Comparison of ENCODE assay signal across 1 cellular context in the genomic region with DNA sequence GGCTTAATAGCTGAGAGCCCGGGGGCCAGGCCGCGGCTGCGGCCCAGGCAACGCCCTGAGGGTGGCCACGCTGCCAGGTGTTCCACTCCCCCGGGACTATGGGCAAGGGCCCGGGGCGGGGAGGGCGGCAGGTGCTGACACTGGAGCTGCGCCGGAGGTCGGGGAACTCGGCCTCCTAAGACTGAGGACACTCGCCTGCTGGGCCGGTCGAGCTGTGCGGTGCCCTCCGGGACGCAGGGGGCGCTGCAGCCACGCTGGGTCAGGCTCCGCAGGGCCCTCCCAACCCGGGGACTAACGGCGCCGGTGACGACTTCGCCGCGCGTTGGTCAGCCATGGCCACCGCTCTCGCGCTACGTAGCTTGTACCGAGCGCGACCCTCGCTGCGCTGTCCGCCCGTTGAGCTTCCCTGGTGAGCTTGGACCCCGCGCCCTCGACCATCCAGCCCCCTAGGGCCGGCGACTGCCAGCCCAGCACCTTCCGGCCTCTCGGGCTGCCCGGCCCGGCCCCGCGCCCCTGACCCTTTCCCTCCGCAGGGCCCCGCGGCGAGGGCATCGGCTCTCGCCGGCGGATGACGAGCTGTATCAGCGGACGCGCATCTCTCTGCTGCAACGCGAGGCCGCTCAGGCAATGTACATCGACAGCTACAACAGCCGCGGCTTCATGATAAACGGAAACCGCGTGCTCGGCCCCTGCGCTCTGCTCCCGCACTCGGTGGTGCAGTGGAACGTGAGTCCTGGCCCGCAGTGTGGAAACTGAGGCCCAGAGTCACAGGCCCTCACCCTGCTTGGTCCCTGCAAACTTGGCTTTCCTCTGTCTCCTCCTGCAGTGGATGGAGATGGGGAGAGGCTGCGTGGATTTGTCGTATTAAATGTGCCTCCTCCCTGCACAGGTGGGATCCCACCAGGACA.
TF ChIP-seq lines count a peak whose summit lies in the region.

A gene with protein sequence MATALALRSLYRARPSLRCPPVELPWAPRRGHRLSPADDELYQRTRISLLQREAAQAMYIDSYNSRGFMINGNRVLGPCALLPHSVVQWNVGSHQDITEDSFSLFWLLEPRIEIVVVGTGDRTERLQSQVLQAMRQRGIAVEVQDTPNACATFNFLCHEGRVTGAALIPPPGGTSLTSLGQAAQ (plus strand): TSS at position 309 of the 908 bp plus-strand sequence. CDS start 24 bp downstream, at position 333.

TF ChIP-seq in K562, 482 proteins besides CTCF, POLR2A, EP300 and RAD21 (continued from another document and continues in another):
- TF ChIP-seq, protein P1, sequence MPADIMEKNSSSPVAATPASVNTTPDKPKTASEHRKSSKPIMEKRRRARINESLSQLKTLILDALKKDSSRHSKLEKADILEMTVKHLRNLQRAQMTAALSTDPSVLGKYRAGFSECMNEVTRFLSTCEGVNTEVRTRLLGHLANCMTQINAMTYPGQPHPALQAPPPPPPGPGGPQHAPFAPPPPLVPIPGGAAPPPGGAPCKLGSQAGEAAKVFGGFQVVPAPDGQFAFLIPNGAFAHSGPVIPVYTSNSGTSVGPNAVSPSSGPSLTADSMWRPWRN (IDR thresholded peaks at IDR 0.05; ENCODE audit: low read depth), result no peak
- TF ChIP-seq ZC3H11A (IDR thresholded peaks at IDR 0.05; ENCODE audit: low read depth, low read length) (no peak), MCM2 (IDR thresholded peaks at IDR 0.05; ENCODE audit: low read depth) (no peak), BCL6 (CRISPR knock-in tag; IDR thresholded peaks at IDR 0.05) (no peak), MCM3 (IDR thresholded peaks at IDR 0.05) (no peak), ZNF76 (CRISPR knock-in tag; IDR thresholded peaks at IDR 0.05; ENCODE audit: borderline replicate concordance) (no peak), ERF (CRISPR knock-in tag; IDR thresholded peaks at IDR 0.05) (no peak), RHOXF2B (CRISPR knock-in tag; conservative IDR thresholded peaks at IDR 0.05) (no peak), CBX5 (IDR thresholded peaks at IDR 0.05; ENCODE audit: borderline replicate concordance, low read depth) (no peak), SRSF3 (IDR thresholded peaks at IDR 0.05; ENCODE audit: insufficient read depth, low read length) (no peak), ZNF23 (CRISPR knock-in tag; IDR thresholded peaks at IDR 0.05) (no peak), RB1 (IDR thresholded peaks at IDR 0.05; ENCODE audit: low read depth) (peak; percentile 72), ELF2 (CRISPR knock-in tag; IDR thresholded peaks at IDR 0.05) (no peak), CSDE1 (IDR thresholded peaks at IDR 0.05) (no peak), MECOM (CRISPR knock-in tag; IDR thresholded peaks at IDR 0.05) (no peak), ZNF408 (CRISPR knock-in tag; IDR thresholded peaks at IDR 0.05; ENCODE audit: low read depth) (no peak), EP400 (IDR thresholded peaks at IDR 0.05) (peak; percentile 84), ZNF140 (CRISPR knock-in tag; IDR thresholded peaks at IDR 0.05) (no peak), CBX8 (IDR thresholded peaks at IDR 0.05; ENCODE audit: borderline replicate concordance, extremely low read depth, low read depth, low read length, poor library complexity, severe bottlenecking) (no peak), CHCHD3 (CRISPR knock-in tag; IDR thresholded peaks at IDR 0.05) (no peak), GABPB1 (CRISPR knock-in tag; IDR thresholded peaks at IDR 0.05) (peak; percentile 55; the same call in 1 of the 2 replicates), NEUROD1 (IDR thresholded peaks at IDR 0.05; ENCODE audit: borderline replicate concordance, low read depth, low read length, partially characterized antibody) (no peak)
- TF ChIP-seq, protein P2, sequence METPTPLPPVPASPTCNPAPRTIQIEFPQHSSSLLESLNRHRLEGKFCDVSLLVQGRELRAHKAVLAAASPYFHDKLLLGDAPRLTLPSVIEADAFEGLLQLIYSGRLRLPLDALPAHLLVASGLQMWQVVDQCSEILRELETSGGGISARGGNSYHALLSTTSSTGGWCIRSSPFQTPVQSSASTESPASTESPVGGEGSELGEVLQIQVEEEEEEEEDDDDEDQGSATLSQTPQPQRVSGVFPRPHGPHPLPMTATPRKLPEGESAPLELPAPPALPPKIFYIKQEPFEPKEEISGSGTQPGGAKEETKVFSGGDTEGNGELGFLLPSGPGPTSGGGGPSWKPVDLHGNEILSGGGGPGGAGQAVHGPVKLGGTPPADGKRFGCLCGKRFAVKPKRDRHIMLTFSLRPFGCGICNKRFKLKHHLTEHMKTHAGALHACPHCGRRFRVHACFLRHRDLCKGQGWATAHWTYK (CRISPR knock-in tag; IDR thresholded peaks at IDR 0.05), result 0 out of 2 replicates have a peak, but pooled peaks have one; percentile 13
- TF ChIP-seq, protein P3, sequence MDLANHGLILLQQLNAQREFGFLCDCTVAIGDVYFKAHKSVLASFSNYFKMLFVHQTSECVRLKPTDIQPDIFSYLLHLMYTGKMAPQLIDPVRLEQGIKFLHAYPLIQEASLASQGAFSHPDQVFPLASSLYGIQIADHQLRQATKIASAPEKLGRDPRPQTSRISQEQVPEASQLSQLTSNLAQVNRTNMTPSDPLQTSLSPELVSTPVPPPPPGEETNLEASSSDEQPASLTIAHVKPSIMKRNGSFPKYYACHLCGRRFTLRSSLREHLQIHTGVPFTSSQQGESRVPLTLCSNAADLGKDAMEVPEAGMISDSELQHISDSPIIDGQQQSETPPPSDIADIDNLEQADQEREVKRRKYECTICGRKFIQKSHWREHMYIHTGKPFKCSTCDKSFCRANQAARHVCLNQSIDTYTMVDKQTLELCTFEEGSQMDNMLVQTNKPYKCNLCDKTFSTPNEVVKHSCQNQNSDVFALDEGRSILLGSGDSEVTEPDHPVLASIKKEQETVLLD (IDR thresholded peaks at IDR 0.05), result no peak
- TF ChIP-seq, protein P4, sequence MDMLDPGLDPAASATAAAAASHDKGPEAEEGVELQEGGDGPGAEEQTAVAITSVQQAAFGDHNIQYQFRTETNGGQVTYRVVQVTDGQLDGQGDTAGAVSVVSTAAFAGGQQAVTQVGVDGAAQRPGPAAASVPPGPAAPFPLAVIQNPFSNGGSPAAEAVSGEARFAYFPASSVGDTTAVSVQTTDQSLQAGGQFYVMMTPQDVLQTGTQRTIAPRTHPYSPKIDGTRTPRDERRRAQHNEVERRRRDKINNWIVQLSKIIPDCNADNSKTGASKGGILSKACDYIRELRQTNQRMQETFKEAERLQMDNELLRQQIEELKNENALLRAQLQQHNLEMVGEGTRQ (CRISPR knock-in tag; IDR thresholded peaks at IDR 0.05), result no peak
- TF ChIP-seq, protein P5, sequence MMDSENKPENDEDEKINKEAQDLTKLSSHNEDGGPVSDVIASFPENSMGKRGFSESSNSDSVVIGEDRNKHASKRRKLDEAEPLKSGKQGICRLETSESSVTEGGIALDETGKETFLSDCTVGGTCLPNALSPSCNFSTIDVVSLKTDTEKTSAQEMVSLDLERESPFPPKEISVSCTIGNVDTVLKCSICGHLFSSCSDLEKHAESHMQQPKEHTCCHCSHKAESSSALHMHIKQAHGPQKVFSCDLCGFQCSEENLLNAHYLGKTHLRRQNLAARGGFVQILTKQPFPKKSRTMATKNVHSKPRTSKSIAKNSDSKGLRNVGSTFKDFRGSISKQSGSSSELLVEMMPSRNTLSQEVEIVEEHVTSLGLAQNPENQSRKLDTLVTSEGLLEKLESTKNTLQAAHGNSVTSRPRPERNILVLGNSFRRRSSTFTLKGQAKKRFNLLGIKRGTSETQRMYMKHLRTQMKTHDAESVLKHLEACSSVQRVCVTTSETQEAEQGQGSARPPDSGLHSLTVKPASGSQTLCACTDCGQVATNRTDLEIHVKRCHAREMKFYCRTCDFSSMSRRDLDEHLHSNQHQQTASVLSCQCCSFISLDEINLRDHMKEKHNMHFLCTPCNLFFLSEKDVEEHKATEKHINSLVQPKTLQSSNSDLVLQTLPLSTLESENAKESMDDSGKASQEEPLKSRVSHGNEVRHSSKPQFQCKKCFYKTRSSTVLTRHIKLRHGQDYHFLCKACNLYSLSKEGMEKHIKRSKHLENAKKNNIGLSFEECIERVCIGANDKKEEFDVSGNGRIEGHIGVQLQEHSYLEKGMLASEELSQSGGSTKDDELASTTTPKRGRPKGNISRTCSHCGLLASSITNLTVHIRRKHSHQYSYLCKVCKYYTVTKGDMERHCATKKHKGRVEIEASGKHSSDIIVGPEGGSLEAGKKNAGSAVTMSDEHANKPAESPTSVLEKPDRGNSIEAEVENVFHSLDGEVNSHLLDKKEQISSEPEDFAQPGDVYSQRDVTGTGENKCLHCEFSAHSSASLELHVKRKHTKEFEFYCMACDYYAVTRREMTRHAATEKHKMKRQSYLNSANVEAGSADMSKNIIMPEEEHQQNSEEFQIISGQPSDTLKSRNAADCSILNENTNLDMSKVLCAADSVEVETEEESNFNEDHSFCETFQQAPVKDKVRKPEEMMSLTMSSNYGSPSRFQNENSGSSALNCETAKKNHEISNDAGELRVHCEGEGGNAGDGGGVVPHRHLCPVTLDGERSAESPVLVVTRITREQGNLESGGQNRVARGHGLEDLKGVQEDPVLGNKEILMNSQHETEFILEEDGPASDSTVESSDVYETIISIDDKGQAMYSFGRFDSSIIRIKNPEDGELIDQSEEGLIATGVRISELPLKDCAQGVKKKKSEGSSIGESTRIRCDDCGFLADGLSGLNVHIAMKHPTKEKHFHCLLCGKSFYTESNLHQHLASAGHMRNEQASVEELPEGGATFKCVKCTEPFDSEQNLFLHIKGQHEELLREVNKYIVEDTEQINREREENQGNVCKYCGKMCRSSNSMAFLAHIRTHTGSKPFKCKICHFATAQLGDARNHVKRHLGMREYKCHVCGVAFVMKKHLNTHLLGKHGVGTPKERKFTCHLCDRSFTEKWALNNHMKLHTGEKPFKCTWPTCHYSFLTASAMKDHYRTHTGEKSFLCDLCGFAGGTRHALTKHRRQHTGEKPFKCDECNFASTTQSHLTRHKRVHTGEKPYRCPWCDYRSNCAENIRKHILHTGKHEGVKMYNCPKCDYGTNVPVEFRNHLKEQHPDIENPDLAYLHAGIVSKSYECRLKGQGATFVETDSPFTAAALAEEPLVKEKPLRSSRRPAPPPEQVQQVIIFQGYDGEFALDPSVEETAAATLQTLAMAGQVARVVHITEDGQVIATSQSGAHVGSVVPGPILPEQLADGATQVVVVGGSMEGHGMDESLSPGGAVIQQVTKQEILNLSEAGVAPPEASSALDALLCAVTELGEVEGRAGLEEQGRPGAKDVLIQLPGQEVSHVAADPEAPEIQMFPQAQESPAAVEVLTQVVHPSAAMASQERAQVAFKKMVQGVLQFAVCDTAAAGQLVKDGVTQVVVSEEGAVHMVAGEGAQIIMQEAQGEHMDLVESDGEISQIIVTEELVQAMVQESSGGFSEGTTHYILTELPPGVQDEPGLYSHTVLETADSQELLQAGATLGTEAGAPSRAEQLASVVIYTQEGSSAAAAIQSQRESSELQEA (IDR thresholded peaks at IDR 0.05; ENCODE audit: low read depth), result no peak
- TF ChIP-seq, protein P6, sequence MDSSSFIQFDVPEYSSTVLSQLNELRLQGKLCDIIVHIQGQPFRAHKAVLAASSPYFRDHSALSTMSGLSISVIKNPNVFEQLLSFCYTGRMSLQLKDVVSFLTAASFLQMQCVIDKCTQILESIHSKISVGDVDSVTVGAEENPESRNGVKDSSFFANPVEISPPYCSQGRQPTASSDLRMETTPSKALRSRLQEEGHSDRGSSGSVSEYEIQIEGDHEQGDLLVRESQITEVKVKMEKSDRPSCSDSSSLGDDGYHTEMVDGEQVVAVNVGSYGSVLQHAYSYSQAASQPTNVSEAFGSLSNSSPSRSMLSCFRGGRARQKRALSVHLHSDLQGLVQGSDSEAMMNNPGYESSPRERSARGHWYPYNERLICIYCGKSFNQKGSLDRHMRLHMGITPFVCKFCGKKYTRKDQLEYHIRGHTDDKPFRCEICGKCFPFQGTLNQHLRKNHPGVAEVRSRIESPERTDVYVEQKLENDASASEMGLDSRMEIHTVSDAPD (CRISPR knock-in tag; IDR thresholded peaks at IDR 0.05), result no peak
- TF ChIP-seq, protein P7, sequence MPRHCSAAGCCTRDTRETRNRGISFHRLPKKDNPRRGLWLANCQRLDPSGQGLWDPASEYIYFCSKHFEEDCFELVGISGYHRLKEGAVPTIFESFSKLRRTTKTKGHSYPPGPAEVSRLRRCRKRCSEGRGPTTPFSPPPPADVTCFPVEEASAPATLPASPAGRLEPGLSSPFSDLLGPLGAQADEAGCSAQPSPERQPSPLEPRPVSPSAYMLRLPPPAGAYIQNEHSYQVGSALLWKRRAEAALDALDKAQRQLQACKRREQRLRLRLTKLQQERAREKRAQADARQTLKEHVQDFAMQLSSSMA (CRISPR knock-in tag; IDR thresholded peaks at IDR 0.05), result no peak; the same call in 1 of the 2 replicates
- TF ChIP-seq, protein P8, sequence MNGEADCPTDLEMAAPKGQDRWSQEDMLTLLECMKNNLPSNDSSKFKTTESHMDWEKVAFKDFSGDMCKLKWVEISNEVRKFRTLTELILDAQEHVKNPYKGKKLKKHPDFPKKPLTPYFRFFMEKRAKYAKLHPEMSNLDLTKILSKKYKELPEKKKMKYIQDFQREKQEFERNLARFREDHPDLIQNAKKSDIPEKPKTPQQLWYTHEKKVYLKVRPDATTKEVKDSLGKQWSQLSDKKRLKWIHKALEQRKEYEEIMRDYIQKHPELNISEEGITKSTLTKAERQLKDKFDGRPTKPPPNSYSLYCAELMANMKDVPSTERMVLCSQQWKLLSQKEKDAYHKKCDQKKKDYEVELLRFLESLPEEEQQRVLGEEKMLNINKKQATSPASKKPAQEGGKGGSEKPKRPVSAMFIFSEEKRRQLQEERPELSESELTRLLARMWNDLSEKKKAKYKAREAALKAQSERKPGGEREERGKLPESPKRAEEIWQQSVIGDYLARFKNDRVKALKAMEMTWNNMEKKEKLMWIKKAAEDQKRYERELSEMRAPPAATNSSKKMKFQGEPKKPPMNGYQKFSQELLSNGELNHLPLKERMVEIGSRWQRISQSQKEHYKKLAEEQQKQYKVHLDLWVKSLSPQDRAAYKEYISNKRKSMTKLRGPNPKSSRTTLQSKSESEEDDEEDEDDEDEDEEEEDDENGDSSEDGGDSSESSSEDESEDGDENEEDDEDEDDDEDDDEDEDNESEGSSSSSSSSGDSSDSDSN (IDR thresholded peaks at IDR 0.05; ENCODE audit: borderline replicate concordance in 1 of 2, low read depth in 2 of 2, low read length in 2 of 2), result 0 out of 4 replicates have a peak, but pooled peaks of 1 of the 2 experiments have one; percentile 34
- TF ChIP-seq, protein P9, sequence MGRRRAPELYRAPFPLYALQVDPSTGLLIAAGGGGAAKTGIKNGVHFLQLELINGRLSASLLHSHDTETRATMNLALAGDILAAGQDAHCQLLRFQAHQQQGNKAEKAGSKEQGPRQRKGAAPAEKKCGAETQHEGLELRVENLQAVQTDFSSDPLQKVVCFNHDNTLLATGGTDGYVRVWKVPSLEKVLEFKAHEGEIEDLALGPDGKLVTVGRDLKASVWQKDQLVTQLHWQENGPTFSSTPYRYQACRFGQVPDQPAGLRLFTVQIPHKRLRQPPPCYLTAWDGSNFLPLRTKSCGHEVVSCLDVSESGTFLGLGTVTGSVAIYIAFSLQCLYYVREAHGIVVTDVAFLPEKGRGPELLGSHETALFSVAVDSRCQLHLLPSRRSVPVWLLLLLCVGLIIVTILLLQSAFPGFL (CRISPR knock-in tag; IDR thresholded peaks at IDR 0.05), result no peak
